ENCODE assay signal across 16 cellular contexts in genomic region chr2:101295895-101296294, GRCh38. TPM values are rescaled to one million over a fixed set of nuclear protein-coding genes. Genes with fewer than 3 reads are reported as not detected.
DNase-seq lines count a peak whose midpoint lies in the region; ATAC-seq, FAIRE-seq and TF ChIP-seq lines count a peak whose summit lies in the region.
"Had no signal": no experiment of that assay in that cellular context is flagged by ENCODE, and none has a peak within 500 bp of the region (broad histone marks: within the 10 kb centered on the region; RNA-seq: fewer than 3 reads in every experiment).

No MANE protein-coding gene starts in this region.

- peak overlapping the region; percentile 27 to 51 for H3K27ac Mint-ChIP-seq in natural killer cell treated with Interleukin-12 subunit alpha and Interleukin-12 subunit beta and Interleukin-15 and Interleukin-18, amount 100 ng/mL, for 72 hours
- H3K27ac Mint-ChIP-seq in nephron progenitor cell, result no peak overlapping the region
- H3K27ac Mint-ChIP-seq: activated T-helper 2 cell treated with anti-CD3 and anti-CD28 coated beads, Interferon-gamma antibody, Interleukin-2, Interleukin-4, amounts not matched to agents 10 μg/mL and 5 μg/mL and 100 μg/mL, durations not matched to agents 14 hours and 24 hours and 36 hours had no signal

- no peaks in the 10 kb centered on the region for H3K9me3 ChIP-seq in endothelial cell of umbilical vein (replicated peaks; ENCODE audit: control insufficient read depth, insufficient read depth, low read length)

- H3K27me3 Mint-ChIP-seq in natural killer cell treated with Interleukin-12 subunit alpha and Interleukin-12 subunit beta and Interleukin-15 and Interleukin-18, amount 100 ng/mL, for 72 hours, result no peaks in the 10 kb centered on the region
- H3K27me3 Mint-ChIP-seq in nephron progenitor cell (ENCODE audit: low read depth, poor library complexity), result no peaks in the 10 kb centered on the region

- no peak overlapping the region for H3K4me3 ChIP-seq in endothelial cell of umbilical vein (replicated peaks in 1 of 3; ENCODE audit: insufficient read depth in 1 of 3, low read depth in 1 of 3, low read length in 3 of 3)

- peaks cover 7% of the 10 kb centered on the region for H3K36me3 Mint-ChIP-seq in natural killer cell treated with Interleukin-12 subunit alpha and Interleukin-12 subunit beta and Interleukin-15 and Interleukin-18, amount 100 ng/mL, for 72 hours
- peaks cover 37% of the 10 kb centered on the region for H3K36me3 Mint-ChIP-seq in nephron progenitor cell (ENCODE audit: low read depth)

- H2AFZ ChIP-seq in endothelial cell of umbilical vein (ENCODE audit: low read depth, low read length), result no peak overlapping the region

- H3K79me2 ChIP-seq in endothelial cell of umbilical vein (ENCODE audit: control insufficient read depth, insufficient read depth, low read length), result peaks cover 93% of the 10 kb centered on the region

- H3K27ac ChIP-seq in endothelial cell of umbilical vein (ENCODE audit: insufficient read depth, low read depth, low read length), result peak overlapping the region; percentile 83
- H3K27ac ChIP-seq: foreskin keratinocyte had no signal

- H3K4me1 ChIP-seq in endothelial cell of umbilical vein (ENCODE audit: control insufficient read depth, extremely low read depth, insufficient read depth, low read length), result peaks cover 37% of the 10 kb centered on the region
- H3K4me1 ChIP-seq: foreskin keratinocyte had no signal

- CTCF ChIA-PET in endothelial cell of umbilical vein (lab: Charles Lee), result interaction anchor here (0.9 to 1.6 kb wide), 5 partner anchors 12 to 54 kb away, joined by 3 to 5 read pairs (median 3); no protein-coding TSS in a partner anchor

- dilution Hi-C loops in endothelial cell of umbilical vein (cut with MboI; ENCODE audit: extremely low pct_ligation_motif_present, low sequenced_read_pairs), result no loop called here

- intact Hi-C loops in endothelial cell of umbilical vein (cut with micrococcal nuclease), result loop anchor here (1.0 kb wide), 2 partner anchors 12 to 32 kb away; partner anchors contain the start of gene RNF149

- H3K9me3 Mint-ChIP-seq in natural killer cell treated with Interleukin-12 subunit alpha and Interleukin-12 subunit beta and Interleukin-15 and Interleukin-18, amount 100 ng/mL, for 72 hours, result no peaks in the 10 kb centered on the region
- H3K9me3 Mint-ChIP-seq in nephron progenitor cell, result no peaks in the 10 kb centered on the region
- H3K9me3 Mint-ChIP-seq: activated T-helper 2 cell treated with anti-CD3 and anti-CD28 coated beads, Interferon-gamma antibody, Interleukin-2, Interleukin-4, amounts not matched to agents 10 μg/mL and 5 μg/mL and 100 μg/mL, durations not matched to agents 14 hours and 24 hours and 36 hours had no signal

- POLR2A ChIA-PET in endothelial cell of umbilical vein (lab: Charles Lee), result no interaction called here

- peaks cover 41 to 46% of the 10 kb centered on the region in 2 donors for H3K4me1 Mint-ChIP-seq in natural killer cell treated with Interleukin-12 subunit alpha and Interleukin-12 subunit beta and Interleukin-15 and Interleukin-18, amount 100 ng/mL, for 72 hours (ENCODE audit: low read depth in 2 of 2)
- peaks cover 45% of the 10 kb centered on the region for H3K4me1 Mint-ChIP-seq in nephron progenitor cell

- H3K4me2 ChIP-seq in endothelial cell of umbilical vein (ENCODE audit: insufficient read depth, low read length), result peak overlapping the region; percentile 52

- DNase-seq in EH (ENCODE audit: low read depth) (peak; percentile 90), RKO (ENCODE audit: low spot score) (peak; percentile 12), endothelial cell of umbilical vein (ENCODE audit: low read depth, low spot score) (peak; percentile 60), amygdala (lab: John Stamatoyannopoulos, UW) (no peak), nephron progenitor cell (no peak), NOMO-1 treated with dmso at 0.1 percent for 144 hours (lab: John Stamatoyannopoulos, UW; ENCODE audit: unreplicated experiment) (no peak), NCI-H128 (lab: John Stamatoyannopoulos, UW; ENCODE audit: unreplicated experiment) (no peak)
- no peak for DNase-seq in natural killer cell treated with Interleukin-12 subunit alpha and Interleukin-12 subunit beta and Interleukin-15 and Interleukin-18, amount 100 ng/mL, for 72 hours (ENCODE audit: low spot score)
- DNase-seq: activated CD4-positive, alpha-beta T cell treated with anti-CD3 and anti-CD28 coated beads, Interleukin-2, amount 50 U/mL, for 48 hours; AML-193; DMS153; NCI-H187; NCI-H510A treated with DMSO at 0.1 percent for 48 hours had no signal

- TF ChIP-seq CTCF in endothelial cell of umbilical vein (IDR thresholded peaks at IDR 0.05; ENCODE audit: extremely low read depth in 1 of 2, insufficient read depth in 1 of 2, low read depth in 1 of 2, low read length in 2 of 2) (no peak), nephron progenitor cell (IDR thresholded peaks at IDR 0.05) (no peak)

- H4K20me1 ChIP-seq in endothelial cell of umbilical vein (replicated peaks; ENCODE audit: control insufficient read depth, extremely low read depth, insufficient read depth, low read length), result peaks cover 8% of the 10 kb centered on the region

- no peak for ATAC-seq in natural killer cell treated with Interleukin-12 subunit alpha and Interleukin-12 subunit beta and Interleukin-15 and Interleukin-18, amount 100 ng/mL, for 72 hours
- ATAC-seq: foreskin keratinocyte had no signal

- H3K9me1 ChIP-seq in endothelial cell of umbilical vein (replicated peaks; ENCODE audit: control insufficient read depth, extremely low read depth, insufficient read depth, low read length), result no peaks in the 10 kb centered on the region

- peak; percentile 81 for FAIRE-seq in endothelial cell of umbilical vein (lab: Jason Lieb, UNC)
- FAIRE-seq: TTC549 had no signal

- TF ChIP-seq POLR2A in endothelial cell of umbilical vein (IDR thresholded peaks at IDR 0.05; ENCODE audit: low read depth, low read length), result no peak

- peaks cover 0 to 3% of the 10 kb centered on the region in 2 experiments for H3K36me3 ChIP-seq in endothelial cell of umbilical vein (ENCODE audit: control insufficient read depth in 2 of 2, extremely low read depth in 1 of 2, insufficient read depth in 2 of 2, low read length in 2 of 2)

- peak overlapping the region; percentile 24 for H3K4me3 Mint-ChIP-seq in natural killer cell treated with Interleukin-12 subunit alpha and Interleukin-12 subunit beta and Interleukin-15 and Interleukin-18, amount 100 ng/mL, for 72 hours
- H3K4me3 Mint-ChIP-seq in nephron progenitor cell, result no peak overlapping the region

- H3K9ac ChIP-seq in endothelial cell of umbilical vein (replicated peaks; ENCODE audit: extremely low read depth, insufficient read depth, low read length), result peak overlapping the region; percentile 13

- no peaks in the 10 kb centered on the region for H3K27me3 ChIP-seq in endothelial cell of umbilical vein (ENCODE audit: control insufficient read depth in 2 of 2, insufficient read depth in 2 of 2, low read length in 2 of 2)
- H3K27me3 ChIP-seq: foreskin keratinocyte had no signal

- no TSS peak for BruUV-seq in endothelial cell of umbilical vein (replicated peaks; lab: Mats Ljungman, UMichigan)

TF ChIP-seq in endothelial cell of umbilical vein, 7 proteins besides CTCF, POLR2A, EP300 and RAD21:
- no peak for TF ChIP-seq MYC (IDR thresholded peaks at IDR 0.05; ENCODE audit: low read depth, low read length)
- TF ChIP-seq POLR2AphosphoS5 (IDR thresholded peaks at IDR 0.05; ENCODE audit: insufficient read depth, low read depth, low read length), result peak; percentile 27
- TF ChIP-seq JUN (IDR thresholded peaks at IDR 0.05; ENCODE audit: borderline replicate concordance, insufficient read depth, insufficient read length, low read depth), result no peak
- no peak for TF ChIP-seq MAX (IDR thresholded peaks at IDR 0.05; ENCODE audit: insufficient read depth, insufficient read length)
- no peak for TF ChIP-seq GATA2 (IDR thresholded peaks at IDR 0.05; ENCODE audit: insufficient read depth, insufficient read length, low read depth, low read length)
TF ChIP-seq in endothelial cell of umbilical vein: peak in this region for 1.

RNA-seq across cellular contexts. Expression of gene RNF149, which starts 12.6 kb away (rescaled TPM):
- total RNA-seq in endothelial cell of umbilical vein, result 57.6 and 66.6 TPM in 2 replicates
- polyA plus RNA-seq in endothelial cell of umbilical vein, result 28.1 and 31.3 TPM in 2 replicates
- polyA plus RNA-seq in endothelial cell of umbilical vein (2011; cell fraction: cytosol; rRNA removed), result 21.3 and 21.8 TPM in 2 replicates
- polyA plus RNA-seq in endothelial cell of umbilical vein (2011; cell fraction: nucleus; rRNA removed), result 60.8 and 88.5 TPM in 2 replicates
- 54.0 and 89.3 TPM in 2 replicates for polyA plus RNA-seq in endothelial cell of umbilical vein (2012)
- polyA minus RNA-seq in endothelial cell of umbilical vein, result 36.7 and 51.1 TPM in 2 replicates
- polyA minus RNA-seq in endothelial cell of umbilical vein (2011; cell fraction: cytosol; rRNA and poly(A)+ RNA removed), result 26.3 TPM
- polyA minus RNA-seq in endothelial cell of umbilical vein (2011; cell fraction: nucleus; rRNA and poly(A)+ RNA removed), result 62.8 and 73.1 TPM in 2 replicates
- 100 to 1,000 TPM in 1 of 2 donors, 10 to 100 TPM in 1; 85.6 to 123 TPM for total RNA-seq in natural killer cell treated with Interleukin-12 subunit alpha and Interleukin-12 subunit beta and Interleukin-15 and Interleukin-18, amount 100 ng/mL, for 72 hours

RNA-seq across cellular contexts. Expression of gene CNOT11, which starts 43.2 kb away (rescaled TPM):
- total RNA-seq in endothelial cell of umbilical vein, result 44.3 and 47.7 TPM in 2 replicates
- polyA plus RNA-seq in endothelial cell of umbilical vein, result 34.6 and 40.5 TPM in 2 replicates
- polyA plus RNA-seq in endothelial cell of umbilical vein (2011; cell fraction: cytosol; rRNA removed), result 56.4 and 57.3 TPM in 2 replicates
- polyA plus RNA-seq in endothelial cell of umbilical vein (2011; cell fraction: nucleus; rRNA removed), result 83.5 and 83.9 TPM in 2 replicates
- polyA plus RNA-seq in endothelial cell of umbilical vein (2012), result 38.0 and 47.8 TPM in 2 replicates
- 54.1 and 55.4 TPM in 2 replicates for polyA minus RNA-seq in endothelial cell of umbilical vein
- polyA minus RNA-seq in endothelial cell of umbilical vein (2011; cell fraction: cytosol; rRNA and poly(A)+ RNA removed), result 30.9 TPM
- polyA minus RNA-seq in endothelial cell of umbilical vein (2011; cell fraction: nucleus; rRNA and poly(A)+ RNA removed), result 18.5 and 32.4 TPM in 2 replicates
- total RNA-seq in natural killer cell treated with Interleukin-12 subunit alpha and Interleukin-12 subunit beta and Interleukin-15 and Interleukin-18, amount 100 ng/mL, for 72 hours, result 10 to 100 TPM; 51.2 to 53.4 TPM

Comparison
In these comparisons a context has a peak if more than half of its experiments do, and no peak if none do; other contexts are left out.
1. DNase-seq: peak in EH (single experiment), RKO (single experiment) and endothelial cell of umbilical vein (single experiment); none in natural killer cell treated with Interleukin-12 subunit alpha and Interleukin-12 subunit beta and Interleukin-15 and Interleukin-18, amount 100 ng/mL, for 72 hours (single experiment), amygdala (0 of 56), nephron progenitor cell (single experiment), NOMO-1 treated with dmso at 0.1 percent for 144 hours (single experiment) and NCI-H128 (single experiment).